In the genomic region with DNA sequence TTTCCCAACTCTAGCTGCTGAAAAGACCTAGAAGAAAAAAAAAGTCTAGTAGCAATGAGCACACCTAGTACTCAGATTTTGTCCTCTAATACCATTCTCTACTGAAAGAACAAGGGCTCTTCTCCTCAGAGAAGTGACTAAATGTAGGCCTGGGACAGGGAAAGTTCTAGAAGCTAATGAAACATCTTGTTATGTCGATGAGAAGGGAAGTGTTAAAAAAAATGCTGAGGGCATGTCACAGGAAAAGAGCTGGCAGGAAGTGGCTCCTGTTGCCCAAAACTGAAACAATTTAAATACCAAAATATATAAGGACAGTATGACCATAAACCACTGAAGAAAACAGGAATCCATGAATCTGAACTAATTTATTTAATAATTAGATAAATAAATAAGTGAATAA, we compare ENCODE assay signal across 14 cellular contexts.
DNase-seq lines count a peak whose midpoint lies in the region; ATAC-seq and TF ChIP-seq lines count a peak whose summit lies in the region.
"Had no signal": no experiment of that assay in that cellular context is flagged by ENCODE, and none has a peak within 500 bp of the region (broad histone marks: within the 10 kb centered on the region; RNA-seq: fewer than 3 reads in every experiment).

No MANE protein-coding gene starts in this region.

- peaks cover 4% of the 10 kb centered on the region for H3K9me3 Mint-ChIP-seq in activated CD4-positive, alpha-beta T cell treated with anti-CD3 and anti-CD28 coated beads, Interleukin-2, amount 10 ng/mL, durations not matched to agents 24 days and 14 days
- no peaks in the 10 kb centered on the region for H3K9me3 Mint-ChIP-seq in activated CD4-positive, alpha-beta memory T cell treated with anti-CD3 and anti-CD28 coated beads for 36 hours
- peaks cover 5% of the 10 kb centered on the region for H3K9me3 Mint-ChIP-seq in osteocyte (ENCODE audit: unreplicated experiment)
- H3K9me3 Mint-ChIP-seq: activated naive CD4-positive, alpha-beta T cell treated with anti-CD3 and anti-CD28 coated beads for 36 hours; naive B cell had no signal

- POLR2A ChIA-PET in activated CD4-positive, alpha-beta memory T cell treated with anti-CD3 and anti-CD28 coated beads for 36 hours (lab: Charles Lee): no interaction called here

- no peak overlapping the region for H3K4me3 Mint-ChIP-seq in activated CD4-positive, alpha-beta T cell treated with anti-CD3 and anti-CD28 coated beads, Interleukin-2, amount 10 ng/mL, durations not matched to agents 24 days and 14 days
- no peak overlapping the region for H3K4me3 Mint-ChIP-seq in activated CD4-positive, alpha-beta memory T cell treated with anti-CD3 and anti-CD28 coated beads for 36 hours
- no peak overlapping the region for H3K4me3 Mint-ChIP-seq in osteocyte (ENCODE audit: unreplicated experiment)
- H3K4me3 Mint-ChIP-seq: activated naive CD4-positive, alpha-beta T cell treated with anti-CD3 and anti-CD28 coated beads for 36 hours; naive B cell had no signal

- CTCF ChIA-PET in activated CD4-positive, alpha-beta memory T cell treated with anti-CD3 and anti-CD28 coated beads for 36 hours (lab: Charles Lee): interaction anchor here (0.6 to 2.6 kb wide), 7 partner anchors 9 to 744 kb away, joined by 3 to 7 read pairs (median 3); no protein-coding TSS in a partner anchor

- no peaks in the 10 kb centered on the region for H3K36me3 Mint-ChIP-seq in activated CD4-positive, alpha-beta T cell treated with anti-CD3 and anti-CD28 coated beads, Interleukin-2, amount 10 ng/mL, durations not matched to agents 24 days and 14 days (ENCODE audit: low read depth)
- H3K36me3 Mint-ChIP-seq in activated CD4-positive, alpha-beta memory T cell treated with anti-CD3 and anti-CD28 coated beads for 36 hours: no peaks in the 10 kb centered on the region
- H3K36me3 Mint-ChIP-seq in osteocyte (ENCODE audit: unreplicated experiment): peaks cover 5% of the 10 kb centered on the region
- H3K36me3 Mint-ChIP-seq: naive B cell had no signal

- DNase-seq in activated CD4-positive, alpha-beta T cell treated with anti-CD3 and anti-CD28 coated beads, Interleukin-2, amount 10 ng/mL, durations not matched to agents 24 days and 14 days: peak; percentile 59
- DNase-seq in activated CD4-positive, alpha-beta T cell treated with anti-CD3 and anti-CD28 coated beads for 48 hours: no peak
- peak; percentile 44 to 62 for DNase-seq in Kasumi-1 (lab: John Stamatoyannopoulos, UW)
- no peak for DNase-seq in activated CD4-positive, alpha-beta memory T cell treated with anti-CD3 and anti-CD28 coated beads for 36 hours
- DNase-seq in osteocyte (ENCODE audit: extremely low spot score, unreplicated experiment): no peak
- no peak for DNase-seq in foreskin keratinocyte
- DNase-seq in G401 (ENCODE audit: low spot score): no peak
- DNase-seq: activated naive CD4-positive, alpha-beta T cell treated with anti-CD3 and anti-CD28 coated beads for 36 hours; Calu3; left ventricle myocardium inferior; naive B cell; NCI-H2171 treated with DMSO at 0.1 percent for 48 hours had no signal

- in situ Hi-C loops in G401 (cut with HindIII; ENCODE audit: low sequenced_read_pairs): no loop called here

- H3K27ac ChIP-seq in foreskin keratinocyte: no peak overlapping the region
- H3K27ac ChIP-seq: left ventricle myocardium inferior, thoracic aorta had no signal

- no peak overlapping the region for H3K27ac Mint-ChIP-seq in activated CD4-positive, alpha-beta T cell treated with anti-CD3 and anti-CD28 coated beads, Interleukin-2, amount 10 ng/mL, durations not matched to agents 24 days and 14 days
- H3K27ac Mint-ChIP-seq in activated CD4-positive, alpha-beta memory T cell treated with anti-CD3 and anti-CD28 coated beads for 36 hours: peak overlapping the region; percentile 49
- H3K27ac Mint-ChIP-seq in osteocyte (ENCODE audit: unreplicated experiment): peak overlapping the region; percentile 42
- H3K27ac Mint-ChIP-seq: activated naive CD4-positive, alpha-beta T cell treated with anti-CD3 and anti-CD28 coated beads for 36 hours had no signal

- no peaks in the 10 kb centered on the region for H3K27me3 Mint-ChIP-seq in activated CD4-positive, alpha-beta T cell treated with anti-CD3 and anti-CD28 coated beads, Interleukin-2, amount 10 ng/mL, durations not matched to agents 24 days and 14 days
- H3K27me3 Mint-ChIP-seq in activated CD4-positive, alpha-beta memory T cell treated with anti-CD3 and anti-CD28 coated beads for 36 hours: no peaks in the 10 kb centered on the region
- no peaks in the 10 kb centered on the region for H3K27me3 Mint-ChIP-seq in osteocyte (ENCODE audit: unreplicated experiment)
- H3K27me3 Mint-ChIP-seq: naive B cell had no signal

- peaks cover 16% of the 10 kb centered on the region for H3K4me1 ChIP-seq in foreskin keratinocyte

- H3K4me1 Mint-ChIP-seq in activated CD4-positive, alpha-beta T cell treated with anti-CD3 and anti-CD28 coated beads, Interleukin-2, amount 10 ng/mL, durations not matched to agents 24 days and 14 days: peaks cover 10% of the 10 kb centered on the region
- peaks cover 16% of the 10 kb centered on the region for H3K4me1 Mint-ChIP-seq in activated CD4-positive, alpha-beta memory T cell treated with anti-CD3 and anti-CD28 coated beads for 36 hours (ENCODE audit: low read depth)
- peaks cover 54% of the 10 kb centered on the region for H3K4me1 Mint-ChIP-seq in osteocyte (ENCODE audit: unreplicated experiment)

- intact Hi-C loops in activated CD4-positive, alpha-beta T cell treated with anti-CD3 and anti-CD28 coated beads, Interleukin-2, amount 10 ng/mL, durations not matched to agents 24 days and 14 days (cut with micrococcal nuclease): loop anchor here (5.0 kb wide), 2 partner anchors 416 to 726 kb away; no protein-coding TSS in a partner anchor
- intact Hi-C loops in activated CD4-positive, alpha-beta memory T cell treated with anti-CD3 and anti-CD28 coated beads for 36 hours (cut with micrococcal nuclease): loop anchor here (5.0 kb wide), 2 partner anchors 721 to 906 kb away; no protein-coding TSS in a partner anchor

- TF ChIP-seq CTCF in osteocyte (IDR thresholded peaks at IDR 0.05) (no peak), foreskin keratinocyte (conservative IDR thresholded peaks at IDR 0.05) (no peak)

- ATAC-seq in foreskin keratinocyte (no peak), HG02610 (IDR thresholded peaks at IDR 0.05; ENCODE audit: unreplicated experiment) (no peak)

- H3K27me3 ChIP-seq in foreskin keratinocyte: no peaks in the 10 kb centered on the region

Comparison
In these comparisons a context has a peak if more than half of its experiments do, and no peak if none do; other contexts are left out.
1. DNase-seq: peak in activated CD4-positive, alpha-beta T cell treated with anti-CD3 and anti-CD28 coated beads, Interleukin-2, amount 10 ng/mL, durations not matched to agents 24 days and 14 days (single experiment) and Kasumi-1 (2 of 2); none in activated CD4-positive, alpha-beta T cell treated with anti-CD3 and anti-CD28 coated beads for 48 hours (single experiment), activated CD4-positive, alpha-beta memory T cell treated with anti-CD3 and anti-CD28 coated beads for 36 hours (single experiment), osteocyte (single experiment), foreskin keratinocyte (0 of 2) and G401 (single experiment).